In genomic region chr1:176987016-176987415, GRCh38 we compare ENCODE assay signal across 19 cellular contexts.
A peak's percentile ranks its signal among the peaks of the same experiment; 100 is the strongest.
DNase-seq lines count a peak whose midpoint lies in the region; ATAC-seq, FAIRE-seq and TF ChIP-seq lines count a peak whose summit lies in the region.
"Had no signal": no experiment of that assay in that cellular context is flagged by ENCODE, and none has a peak within 500 bp of the region (broad histone marks: within the 10 kb centered on the region; RNA-seq: fewer than 3 reads in every experiment).

No MANE protein-coding gene starts in this region.

- no peak overlapping the region for H3K27ac ChIP-seq in IMR-90 (ENCODE audit: insufficient read depth, low read length)
- H3K27ac ChIP-seq in mammary epithelial cell (ENCODE audit: insufficient read depth, low read depth, low read length) = no peak overlapping the region
- H3K27ac ChIP-seq: HL-60, PC-9 had no signal

- no peak overlapping the region for H4K5ac ChIP-seq in IMR-90 (ENCODE audit: low read depth, low read length)

- no peak for FAIRE-seq in RCC 7860 (lab: Jason Lieb, UNC)
- FAIRE-seq: K562 had no signal

- TF ChIP-seq POLR2A in IMR-90 (IDR thresholded peaks at IDR 0.05; ENCODE audit: low read depth, low read length) = no peak

- BruUV-seq in IMR-90 (replicated peaks; lab: Mats Ljungman, UMichigan) = no TSS peak
- BruUV-seq in mammary epithelial cell (replicated peaks; lab: Mats Ljungman, UMichigan) = no TSS peak

- H3K18ac ChIP-seq in IMR-90 (ENCODE audit: low read depth, low read length) = no peak overlapping the region

- H4K20me1 ChIP-seq in IMR-90 (ENCODE audit: insufficient read depth, low read length) (no peaks in the 10 kb centered on the region), mammary epithelial cell (ENCODE audit: insufficient read depth, low read length) (no peaks in the 10 kb centered on the region)

- no peak overlapping the region for H2AK9ac ChIP-seq in IMR-90 (replicated peaks; ENCODE audit: low read depth, low read length, poor library complexity)

- H3K9ac ChIP-seq in IMR-90 (ENCODE audit: low read depth, low read length) = no peak overlapping the region
- H3K9ac ChIP-seq in mammary epithelial cell (ENCODE audit: insufficient read depth, low read length) = no peak overlapping the region

- no peak overlapping the region for H3K56ac ChIP-seq in IMR-90 (ENCODE audit: extremely low read depth, insufficient read depth, low read length)

- no peak for ATAC-seq in IMR-90 (ENCODE audit: low read depth)
- ATAC-seq: K562 had no signal

- H3K9me3 ChIP-seq in IMR-90 (ENCODE audit: control insufficient read depth, insufficient read depth, low read length) (no peaks in the 10 kb centered on the region), mammary epithelial cell (replicated peaks; ENCODE audit: insufficient read depth, low read length) (no peaks in the 10 kb centered on the region)
- H3K9me3 ChIP-seq: Caco-2 had no signal

- H2AK5ac ChIP-seq in IMR-90 (ENCODE audit: low read depth, low read length) = no peak overlapping the region

- H2BK15ac ChIP-seq in IMR-90 (ENCODE audit: low read depth, low read length) = no peak overlapping the region

- TF ChIP-seq CTCF in IMR-90 (conservative IDR thresholded peaks at IDR 0.05; ENCODE audit: low read depth, low read length) = no peak
- no peak for TF ChIP-seq CTCF in mammary epithelial cell (conservative IDR thresholded peaks at IDR 0.05 in 1 of 2, IDR thresholded peaks at IDR 0.05 in 1 of 2; ENCODE audit: extremely low read depth in 1 of 2, insufficient read depth in 1 of 2, low read depth in 1 of 2, low read length in 2 of 2)
- no peak for TF ChIP-seq CTCF in fibroblast of pulmonary artery (IDR thresholded peaks at IDR 0.05; ENCODE audit: low read length, missing control alignments)

- dilution Hi-C loops in IMR-90 (cut with HindIII; ENCODE audit: low sequenced_read_pairs, unreplicated experiment) = no loop called here
- dilution Hi-C loops in mammary epithelial cell (cut with HindIII; ENCODE audit: low sequenced_read_pairs) = no loop called here

- H3K4me3 ChIP-seq in IMR-90 (ENCODE audit: insufficient read depth, low read depth, low read length) (no peak overlapping the region), mammary epithelial cell (replicated peaks in 1 of 3; ENCODE audit: insufficient read depth in 1 of 3, low read depth in 2 of 3, low read length in 3 of 3) (no peak overlapping the region), fibroblast of pulmonary artery (replicated peaks; ENCODE audit: low read depth, low read length) (no peak overlapping the region)
- H3K4me3 ChIP-seq: K562, PC-9 had no signal

- no peak overlapping the region for H3K23ac ChIP-seq in IMR-90 (ENCODE audit: low read depth, low read length)

- no peak overlapping the region for H4K91ac ChIP-seq in IMR-90 (ENCODE audit: insufficient read depth, low read depth, low read length)

- TF ChIP-seq RAD21 in IMR-90 (IDR thresholded peaks at IDR 0.05; ENCODE audit: low read length) = no peak

- no peak overlapping the region for H3K14ac ChIP-seq in IMR-90 (replicated peaks; ENCODE audit: low read depth, low read length)

- H3K4ac ChIP-seq in IMR-90 (ENCODE audit: low read depth, low read length) = no peak overlapping the region

- intact Hi-C loops in IMR-90 (cut with micrococcal nuclease) (no loop called here), mammary epithelial cell (cut with micrococcal nuclease) (no loop called here)

- H3K4me1 ChIP-seq in IMR-90 (ENCODE audit: control insufficient read depth, insufficient read depth, low read length) (no peaks in the 10 kb centered on the region), mammary epithelial cell (ENCODE audit: insufficient read depth, low read length) (peaks cover 16% of the 10 kb centered on the region)
- H3K4me1 ChIP-seq: Caco-2 had no signal

- POLR2A ChIA-PET in IMR-90 (lab: Charles Lee; ENCODE audit: unreplicated experiment) = no interaction called here

- H3K79me2 ChIP-seq in mammary epithelial cell (ENCODE audit: insufficient read depth, low read length) = no peaks in the 10 kb centered on the region

- no peaks in the 10 kb centered on the region for H3K79me1 ChIP-seq in IMR-90 (ENCODE audit: low read depth in 1 of 2, low read length in 2 of 2)

- in situ Hi-C loops in IMR-90 (cut with MboI; ENCODE audit: low sequenced_read_pairs) = no loop called here
- in situ Hi-C loops in mammary epithelial cell (cut with MboI; ENCODE audit: low sequenced_read_pairs in 2 of 2) = no loop called here

- no peak overlapping the region for H3K4me2 ChIP-seq in IMR-90 (ENCODE audit: low read depth, low read length)
- no peak overlapping the region for H3K4me2 ChIP-seq in mammary epithelial cell (ENCODE audit: insufficient read depth, low read depth, low read length)
- H3K4me2 ChIP-seq: PC-9 had no signal

- H3K36me3 ChIP-seq in IMR-90 (ENCODE audit: control insufficient read depth, insufficient read depth, low read length) (no peaks in the 10 kb centered on the region), mammary epithelial cell (ENCODE audit: insufficient read depth, low read length) (no peaks in the 10 kb centered on the region)

- no peak overlapping the region for H2BK20ac ChIP-seq in IMR-90 (ENCODE audit: low read depth, low read length)

- H3K9me1 ChIP-seq in IMR-90 (ENCODE audit: insufficient read depth, low read length) = no peaks in the 10 kb centered on the region

- H2BK5ac ChIP-seq in IMR-90 (ENCODE audit: low read depth, low read length, poor library complexity, severe bottlenecking) = no peak overlapping the region

- DNase-seq in IMR-90 (peak; percentile 1), mammary epithelial cell (peak; percentile 58), fibroblast of pulmonary artery (ENCODE audit: low read depth) (peak; percentile 56), hepatic stellate cell (ENCODE audit: low spot score) (no peak), RCC 7860 (ENCODE audit: low spot score) (no peak), DMS153 treated with DMSO at 0.1 percent for 48 hours (lab: John Stamatoyannopoulos, UW; ENCODE audit: unreplicated experiment) (no peak), hypothalamus (lab: John Stamatoyannopoulos, UW) (no peak)
- DNase-seq: Caco-2; CD4-positive, CD25-positive, alpha-beta regulatory T cell; DMS153; HCEC 1CT; NCI-H1436 treated with DMSO at 0.1 percent for 48 hours; NCI-H2029 treated with DMSO at 0.1 percent for 48 hours; NCI-H2171 treated with DMSO at 0.1 percent for 48 hours; NCI-H510A; NCI-H774; PC-9 had no signal

- no peak overlapping the region for H2BK120ac ChIP-seq in IMR-90 (ENCODE audit: low read depth, low read length)

- H4K8ac ChIP-seq in IMR-90 (ENCODE audit: low read depth in 2 of 2, low read length in 2 of 2) = no peak overlapping the region

- H3K27me3 ChIP-seq in IMR-90 (ENCODE audit: control insufficient read depth, insufficient read depth, low read length) = no peaks in the 10 kb centered on the region
- H3K27me3 ChIP-seq in mammary epithelial cell (ENCODE audit: insufficient read depth, low read length) = no peaks in the 10 kb centered on the region

- H2AFZ ChIP-seq in IMR-90 (replicated peaks; ENCODE audit: low read length, poor library complexity) (no peak overlapping the region), mammary epithelial cell (ENCODE audit: low read depth, low read length) (no peak overlapping the region)
- H2AFZ ChIP-seq: PC-9 had no signal

- CTCF ChIA-PET in IMR-90 (lab: Yijun Ruan, JAX) (no interaction called here), mammary epithelial cell (lab: Charles Lee; ENCODE audit: low non-redundant PET) (no interaction called here)

TF ChIP-seq in IMR-90, 13 proteins besides CTCF, POLR2A, EP300 and RAD21:
- TF ChIP-seq SMC3 (IDR thresholded peaks at IDR 0.05; ENCODE audit: low read depth, low read length) (no peak), RCOR1 (IDR thresholded peaks at IDR 0.05; ENCODE audit: insufficient replicate concordance, low read length) (no peak), RFX5 (IDR thresholded peaks at IDR 0.05; ENCODE audit: low read depth, low read length) (no peak), MAZ (IDR thresholded peaks at IDR 0.05; ENCODE audit: borderline replicate concordance, low read depth, low read length) (no peak), NFE2L2 (IDR thresholded peaks at IDR 0.05; ENCODE audit: low read depth, low read length) (no peak), MAFK (IDR thresholded peaks at IDR 0.05; ENCODE audit: low read depth, low read length) (no peak), CEBPB (IDR thresholded peaks at IDR 0.05; ENCODE audit: low read depth, low read length) (no peak), BHLHE40 (IDR thresholded peaks at IDR 0.05; ENCODE audit: low read depth, low read length) (no peak), CHD1 (IDR thresholded peaks at IDR 0.05; ENCODE audit: low read depth, low read length) (no peak), MXI1 (IDR thresholded peaks at IDR 0.05; ENCODE audit: borderline replicate concordance, low read depth, low read length) (no peak), ELK1 (IDR thresholded peaks at IDR 0.05; ENCODE audit: borderline replicate concordance, low read depth, low read length) (no peak), FOS (IDR thresholded peaks at IDR 0.05; ENCODE audit: low read depth, low read length) (no peak)
- TF ChIP-seq, protein P1, sequence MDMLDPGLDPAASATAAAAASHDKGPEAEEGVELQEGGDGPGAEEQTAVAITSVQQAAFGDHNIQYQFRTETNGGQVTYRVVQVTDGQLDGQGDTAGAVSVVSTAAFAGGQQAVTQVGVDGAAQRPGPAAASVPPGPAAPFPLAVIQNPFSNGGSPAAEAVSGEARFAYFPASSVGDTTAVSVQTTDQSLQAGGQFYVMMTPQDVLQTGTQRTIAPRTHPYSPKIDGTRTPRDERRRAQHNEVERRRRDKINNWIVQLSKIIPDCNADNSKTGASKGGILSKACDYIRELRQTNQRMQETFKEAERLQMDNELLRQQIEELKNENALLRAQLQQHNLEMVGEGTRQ (IDR thresholded peaks at IDR 0.05; ENCODE audit: low read depth, low read length) = no peak

Comparison
In these comparisons a context has a peak if more than half of its experiments do, and no peak if none do; other contexts are left out.
1. DNase-seq: peak in IMR-90 (single experiment), mammary epithelial cell (single experiment) and fibroblast of pulmonary artery (single experiment); none in hepatic stellate cell (single experiment), RCC 7860 (single experiment), DMS153 treated with DMSO at 0.1 percent for 48 hours (single experiment) and hypothalamus (0 of 51).